9 cellular contexts compared by ENCODE assay signal in the genomic region with DNA sequence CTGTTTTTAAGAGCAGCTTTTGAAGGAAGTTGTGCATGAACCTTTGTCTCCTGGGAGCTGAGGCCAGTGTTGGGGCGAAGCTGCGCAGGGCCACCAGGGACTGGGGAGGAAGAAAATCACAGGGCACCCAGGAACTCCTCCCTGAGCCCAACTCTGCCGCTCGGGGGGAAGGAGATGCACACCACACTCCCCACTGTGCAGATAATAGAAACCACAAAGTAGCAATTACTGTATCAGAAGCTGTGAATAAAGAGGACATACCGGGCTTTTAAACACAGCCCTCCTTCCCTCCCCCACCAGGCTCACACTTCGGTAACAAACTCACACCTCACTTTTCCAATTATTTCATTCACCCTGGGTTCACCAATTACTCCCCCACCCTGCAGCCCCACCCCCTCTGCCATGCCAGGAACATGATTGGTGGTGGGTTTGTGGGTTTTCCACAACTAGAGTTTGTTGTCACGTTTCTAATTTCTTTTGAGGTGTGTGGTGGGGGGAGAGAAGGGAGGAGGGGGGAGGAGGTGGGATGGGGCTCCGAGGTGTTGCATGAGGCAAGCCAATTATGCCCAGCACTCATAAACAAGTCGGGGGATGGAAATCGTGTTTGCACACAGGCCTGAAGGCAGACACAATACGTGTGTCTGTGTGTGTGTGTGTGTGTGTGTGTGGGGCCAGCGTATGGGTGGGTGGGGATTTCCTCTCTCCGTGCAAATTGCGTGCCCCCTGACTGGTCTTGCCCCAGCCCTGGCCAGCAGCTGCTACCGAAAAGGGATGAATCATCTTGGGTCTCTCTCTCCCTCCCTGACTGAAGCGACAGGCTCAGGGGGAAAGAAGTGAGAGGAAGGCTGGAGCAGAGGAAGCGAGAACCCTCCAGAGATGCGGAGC.
A peak's percentile ranks its signal among the peaks of the same experiment; 100 is the strongest.
DNase-seq lines count a peak whose midpoint lies in the region; ATAC-seq and TF ChIP-seq lines count a peak whose summit lies in the region.
"Had no signal": no experiment of that assay in that cellular context is flagged by ENCODE, and none has a peak within 500 bp of the region (broad histone marks: within the 10 kb centered on the region; RNA-seq: fewer than 3 reads in every experiment).

No MANE protein-coding gene starts in this region.

- peak overlapping the region in 1 of 2 donors; percentile 30 for H3K4me3 ChIP-seq in cardiac fibroblast (replicated peaks in 1 of 2; ENCODE audit: low read depth in 2 of 2, low read length in 2 of 2)
- H3K4me3 ChIP-seq: HAP-1 had no signal

- no peak for TF ChIP-seq CTCF in cardiac fibroblast (IDR thresholded peaks at IDR 0.05; ENCODE audit: low read depth, low read length)

- DNase-seq in NCI-H226 (peak; percentile 57), cardiac fibroblast (ENCODE audit: low read depth in 2 of 2) (peak; percentile 87 to 91), pulmonary artery endothelial cell (ENCODE audit: low read depth, low spot score) (peak; percentile 40), NCI-H510A (lab: John Stamatoyannopoulos, UW) (no peak)

- ATAC-seq in GM19463 (IDR thresholded peaks at IDR 0.05; ENCODE audit: unreplicated experiment), result peak; percentile 65
- no peak for ATAC-seq in HG03196 (IDR thresholded peaks at IDR 0.05; ENCODE audit: unreplicated experiment)
- ATAC-seq in GM18861 (IDR thresholded peaks at IDR 0.05; ENCODE audit: unreplicated experiment), result no peak
- ATAC-seq in HG02884 (IDR thresholded peaks at IDR 0.05; ENCODE audit: unreplicated experiment), result no peak
